In genomic region chr21:38800924-38801744, GRCh38 we compare ENCODE assay signal across 16 cellular contexts. TPM values are rescaled to one million over a fixed set of nuclear protein-coding genes. Genes with fewer than 3 reads are reported as not detected.
A peak's percentile ranks its signal among the peaks of the same experiment; 100 is the strongest.
DNase-seq lines count a peak whose midpoint lies in the region; ATAC-seq, FAIRE-seq and TF ChIP-seq lines count a peak whose summit lies in the region.
"Had no signal": no experiment of that assay in that cellular context is flagged by ENCODE, and none has a peak within 500 bp of the region (broad histone marks: within the 10 kb centered on the region; RNA-seq: fewer than 3 reads in every experiment).

No MANE protein-coding gene starts in this region.

- H3K9me3 Mint-ChIP-seq in stimulated activated effector memory CD8-positive, alpha-beta T cell treated with anti-CD3 and anti-CD28 coated beads, Interleukin-12 subunit alpha, Interleukin-12 subunit beta, amount 100 ng/mL, for 72 hours: no peaks in the 10 kb centered on the region
- H3K9me3 Mint-ChIP-seq: CD4-positive, alpha-beta memory T cell; IgD-negative memory B cell had no signal

- no peak for TF ChIP-seq EP300 in K562 (IDR thresholded peaks at IDR 0.05; ENCODE audit: low read length)

- H3K4me2 ChIP-seq in K562 (ENCODE audit: insufficient read depth, low read length) (no peak overlapping the region), hepatocyte (no peak overlapping the region)
- H3K4me2 ChIP-seq: SK-N-SH had no signal

- in situ Hi-C loops in K562 (cut with MboI): no loop called here

- H4K20me1 ChIP-seq in K562 (replicated peaks; ENCODE audit: control insufficient read depth, insufficient read depth, low read length): no peaks in the 10 kb centered on the region
- no peaks in the 10 kb centered on the region for H4K20me1 ChIP-seq in hepatocyte (ENCODE audit: insufficient read depth, poor library complexity, severe bottlenecking)

- H3K36me3 Mint-ChIP-seq in stimulated activated effector memory CD8-positive, alpha-beta T cell treated with anti-CD3 and anti-CD28 coated beads, Interleukin-12 subunit alpha, Interleukin-12 subunit beta, amount 100 ng/mL, for 72 hours: peaks cover 14% of the 10 kb centered on the region
- H3K36me3 Mint-ChIP-seq: CD4-positive, alpha-beta memory T cell; IgD-negative memory B cell had no signal

- intact Hi-C loops in K562 (cut with micrococcal nuclease): loop anchor here (10.0 kb wide), 1 partner anchor 114 kb away; no protein-coding TSS in a partner anchor

- H3K9me1 ChIP-seq in K562 (ENCODE audit: control insufficient read depth, insufficient read depth, low read length): no peaks in the 10 kb centered on the region

- peaks cover 28% of the 10 kb centered on the region for H3K4me1 Mint-ChIP-seq in stimulated activated effector memory CD8-positive, alpha-beta T cell treated with anti-CD3 and anti-CD28 coated beads, Interleukin-12 subunit alpha, Interleukin-12 subunit beta, amount 100 ng/mL, for 72 hours

- WGBS in K562 (ENCODE audit: insufficient coverage, low coverage, missing lambda C conversion rate): 25% methylated on average over 12 of the region's 12 CpGs
- 74% methylated on average over 12 of the region's 12 CpGs for WGBS in hepatocyte (ENCODE audit: low lambda C conversion rate, missing lambda C conversion rate)

- no peak overlapping the region for H3K4me3 ChIP-seq in K562
- H3K4me3 ChIP-seq in hepatocyte: no peak overlapping the region

- no peak overlapping the region for H3K27ac Mint-ChIP-seq in stimulated activated effector memory CD8-positive, alpha-beta T cell treated with anti-CD3 and anti-CD28 coated beads, Interleukin-12 subunit alpha, Interleukin-12 subunit beta, amount 100 ng/mL, for 72 hours

- TF ChIP-seq POLR2A in K562 (conservative IDR thresholded peaks at IDR 0.05): no peak

- no TSS peak for BruUV-seq in K562 (replicated peaks; lab: Mats Ljungman, UMichigan)

- H3K9ac ChIP-seq in K562 (ENCODE audit: insufficient read depth in 1 of 2, low read depth in 2 of 2, low read length in 2 of 2): no peak overlapping the region
- H3K9ac ChIP-seq: SK-N-SH had no signal

- no peak overlapping the region for H3K4me3 Mint-ChIP-seq in stimulated activated effector memory CD8-positive, alpha-beta T cell treated with anti-CD3 and anti-CD28 coated beads, Interleukin-12 subunit alpha, Interleukin-12 subunit beta, amount 100 ng/mL, for 72 hours
- H3K4me3 Mint-ChIP-seq: CD4-positive, alpha-beta memory T cell had no signal

- DNase-seq in HPDE6-E6E7 (ENCODE audit: extremely low spot score) (peak; percentile 44), K562 (ENCODE audit: extremely low read depth in 1 of 4, low spot score in 3 of 4) (peak in 2 of 4 experiments; percentile 49 to 51), hepatocyte (ENCODE audit: low spot score) (no peak), DMS79 (lab: John Stamatoyannopoulos, UW) (no peak)
- no peak for DNase-seq in stimulated activated effector memory CD8-positive, alpha-beta T cell treated with anti-CD3 and anti-CD28 coated beads, Interleukin-12 subunit alpha, Interleukin-12 subunit beta, amount 100 ng/mL, for 72 hours (ENCODE audit: low spot score in 2 of 2)
- no peak for DNase-seq in stimulated activated CD8-positive, alpha-beta memory T cell treated with anti-CD3 and anti-CD28 coated beads, Interleukin-4, amount 100 ng/mL, for 48 hours
- DNase-seq: BE2C; CD4-positive, alpha-beta memory T cell; GOT3; NCI-H146; NCI-H226; NCI-H526 treated with DMSO at 0.1 percent for 48 hours; Right ventricle myocardium superior; SK-N-SH had no signal

- TF ChIP-seq CTCF in K562 (IDR thresholded peaks at IDR 0.05 in 2 of 3, conservative IDR thresholded peaks at IDR 0.05 in 1 of 3; ENCODE audit: insufficient read depth in 2 of 3, low read depth in 1 of 3, low read length in 3 of 3) (no peak), hepatocyte (IDR thresholded peaks at IDR 0.05; ENCODE audit: poor library complexity) (no peak)

- POLR2A ChIA-PET in K562 (lab: Yijun Ruan, JAX): interaction anchor here (1.2 to 1.4 kb wide), 2 partner anchors 8 to 14 kb away, joined by 3 to 6 read pairs; no protein-coding TSS in a partner anchor

- ATAC-seq in K562: no peak
- peak; percentile 54 for ATAC-seq in stimulated activated effector memory CD8-positive, alpha-beta T cell treated with anti-CD3 and anti-CD28 coated beads, Interleukin-12 subunit alpha, Interleukin-12 subunit beta, amount 100 ng/mL, for 72 hours
- ATAC-seq in HG02852 (IDR thresholded peaks at IDR 0.05; ENCODE audit: unreplicated experiment): no peak

- H3K9me3 ChIP-seq in K562 (replicated peaks; ENCODE audit: control insufficient read depth, insufficient read depth, low read depth, low read length) (no peaks in the 10 kb centered on the region), hepatocyte (ENCODE audit: low read depth) (no peaks in the 10 kb centered on the region)
- H3K9me3 ChIP-seq: BE2C, SK-N-SH had no signal

- H2AFZ ChIP-seq in K562 (ENCODE audit: low read depth, low read length) (peak overlapping the region; percentile 5), hepatocyte (no peak overlapping the region)

- H3K27me3 ChIP-seq in K562 (ENCODE audit: control insufficient read depth in 2 of 2, insufficient read depth in 2 of 2, low read length in 2 of 2): no peaks in the 10 kb centered on the region
- no peaks in the 10 kb centered on the region for H3K27me3 ChIP-seq in hepatocyte
- H3K27me3 ChIP-seq: BE2C had no signal

- CTCF ChIA-PET in K562 (lab: Yijun Ruan, JAX; ENCODE audit: low intra/inter-chr PET ratio): interaction anchor here (0.7 kb wide), 1 partner anchor 767 kb away, joined by 3 read pairs; no protein-coding TSS in a partner anchor

- H3K79me2 ChIP-seq in K562 (ENCODE audit: control insufficient read depth, insufficient read depth, low read length) (peaks cover under 1% of the 10 kb centered on the region), hepatocyte (peaks cover 3% of the 10 kb centered on the region)

- peaks cover 41 to 61% of the 10 kb centered on the region in 2 experiments for H3K4me1 ChIP-seq in K562 (replicated peaks in 1 of 2; ENCODE audit: control insufficient read depth in 2 of 2, insufficient read depth in 2 of 2, low read length in 2 of 2)
- H3K4me1 ChIP-seq in hepatocyte (ENCODE audit: insufficient read depth): peaks cover 48% of the 10 kb centered on the region

- H3K9me2 ChIP-seq in hepatocyte (replicated peaks; ENCODE audit: insufficient read depth): no peaks in the 10 kb centered on the region
- H3K9me2 ChIP-seq: SK-N-SH had no signal

- no peak for FAIRE-seq in K562 (lab: Jason Lieb, UNC)

- TF ChIP-seq RAD21 in K562 (CRISPR knock-in tag; conservative IDR thresholded peaks at IDR 0.05 in 1 of 2, IDR thresholded peaks at IDR 0.05 in 1 of 2): no peak

- H3K27ac ChIP-seq in K562 (ENCODE audit: extremely low read depth, low read depth, low read length) (no peak overlapping the region), hepatocyte (peak overlapping the region; percentile 67)

- H3K36me3 ChIP-seq in K562 (ENCODE audit: control insufficient read depth, insufficient read depth, low read length) (no peaks in the 10 kb centered on the region), hepatocyte (replicated peaks; ENCODE audit: insufficient read depth, low read depth) (no peaks in the 10 kb centered on the region)
- H3K36me3 ChIP-seq: BE2C had no signal

TF ChIP-seq in K562, 482 proteins besides CTCF, POLR2A, EP300 and RAD21 (continues in another document):
- peak; percentile 45; the same call in 1 of the 2 replicates for TF ChIP-seq E2F1 (CRISPR knock-in tag; IDR thresholded peaks at IDR 0.05)
- TF ChIP-seq THRB (CRISPR knock-in tag; conservative IDR thresholded peaks at IDR 0.05): no peak

RNA-seq across cellular contexts. Expression of gene ETS2, which starts 4.6 kb away (rescaled TPM):
- total RNA-seq in K562 (2011; cell fraction: chromatin; rRNA removed; ENCODE audit: low replicate concordance): 11.0 and 16.7 TPM in 2 replicates
- 10.9 and 16.3 TPM in 2 replicates for total RNA-seq in K562 (2011; cell fraction: nucleolus; rRNA removed)
- 9.7 and 11.9 TPM in 2 replicates for total RNA-seq in K562 (2011; cell fraction: nucleoplasm; rRNA removed)
- total RNA-seq in K562 (2014; rRNA removed) (12.2 and 13.1 TPM in 2 replicates), K562 (2014; rRNA removed; fragmentation: Illumina TruSeq; extraction: Trizol) (11.2 and 11.5 TPM in 2 replicates), K562 (2015; rRNA removed; fragmentation: Illumina TruSeq; extraction: Trizol) (14.0 and 15.4 TPM in 2 replicates), K562 (2021) (24.4 and 26.2 TPM in 2 replicates), hepatocyte (91.9 and 95.1 TPM in 2 replicates)
- polyA plus RNA-seq in K562 (2011; rRNA removed) (8.7 and 10.5 TPM in 2 replicates), K562 (2014; fragmentation: Illumina TruSeq; extraction: Trizol) (17.9 and 24.2 TPM in 2 replicates), K562 (2014; fragmentation: Nextera tagmentation; extraction: Ambion mirVana) (1 to 10 TPM; 1.7 to 2.2 TPM), K562 (2014; rRNA removed) (12.8 and 13.7 TPM in 2 replicates), hepatocyte (104 and 106 TPM in 2 replicates)
- 5.4 and 6.5 TPM in 2 replicates for polyA plus RNA-seq in K562 (2011; cell fraction: cytosol; rRNA removed)
- 17.0 and 22.9 TPM in 2 replicates for polyA plus RNA-seq in K562 (2011; cell fraction: nucleus; rRNA removed)
- polyA plus RNA-seq in K562 (2012): 12.5 and 19.4 TPM in 2 replicates
- polyA minus RNA-seq in K562 (2011; rRNA and poly(A)+ RNA removed): 6.7 and 7.2 TPM in 2 replicates
- 7.4 and 11.6 TPM in 2 replicates for polyA minus RNA-seq in K562 (2011; cell fraction: cytosol; rRNA and poly(A)+ RNA removed)
- 9.2 and 9.9 TPM in 2 replicates for polyA minus RNA-seq in K562 (2011; cell fraction: nucleus; rRNA and poly(A)+ RNA removed)
